25 cellular contexts compared by ENCODE assay signal in the genomic region with DNA sequence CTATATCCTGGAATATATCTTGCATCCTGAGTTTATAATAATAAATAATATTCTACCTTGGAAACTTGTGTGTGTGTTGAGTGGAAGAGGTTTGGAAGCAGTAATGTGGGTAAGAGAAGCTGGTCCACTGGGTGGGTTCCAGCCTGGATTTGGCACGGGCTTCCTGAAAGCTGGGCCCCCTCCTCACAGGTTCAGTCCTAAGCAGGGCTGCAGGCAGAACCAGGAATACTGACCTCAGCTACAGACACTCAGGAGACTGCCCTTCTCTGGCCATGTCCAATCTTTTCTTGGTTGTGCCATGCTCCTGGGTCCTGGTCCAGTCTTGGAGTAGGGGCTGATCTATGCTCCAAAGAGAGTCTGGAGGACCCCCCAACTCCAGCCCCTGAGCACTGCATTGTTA. TPM values are rescaled to one million over a fixed set of nuclear protein-coding genes. Genes with fewer than 3 reads are reported as not detected.
DNase-seq lines count a peak whose midpoint lies in the region; ATAC-seq, FAIRE-seq and TF ChIP-seq lines count a peak whose summit lies in the region.
"Had no signal": no experiment of that assay in that cellular context is flagged by ENCODE, and none has a peak within 500 bp of the region (broad histone marks: within the 10 kb centered on the region; RNA-seq: fewer than 3 reads in every experiment).

No MANE protein-coding gene starts in this region.

- H3K36me3 ChIP-seq in BLaER1 treated with 17β-estradiol and CSF1 and Interleukin-3, amounts not matched to agents 10 nM and 100 nM: peaks cover 25 to 48% (median 34%) of the 10 kb centered on the region in 11 experiments
- H3K36me3 ChIP-seq in lung (ENCODE audit: control insufficient read depth in 2 of 2, insufficient read depth in 2 of 2, low read length in 2 of 2): peaks cover 0 to 16% of the 10 kb centered on the region in 2 donors
- no peaks in the 10 kb centered on the region for H3K36me3 ChIP-seq in testis (ENCODE audit: low read depth, missing control alignments)
- H3K36me3 ChIP-seq: BE2C had no signal

- no peaks in the 10 kb centered on the region for H3K27me3 ChIP-seq in BLaER1 treated with 17β-estradiol and CSF1 and Interleukin-3, amounts not matched to agents 10 nM and 100 nM
- H3K27me3 ChIP-seq in lung (ENCODE audit: control insufficient read depth, insufficient read depth) (no peaks in the 10 kb centered on the region), testis (no peaks in the 10 kb centered on the region)
- H3K27me3 ChIP-seq: BE2C, SJSA1 had no signal

- H3K27ac ChIP-seq in BLaER1 treated with 17β-estradiol and CSF1 and Interleukin-3, amounts not matched to agents 10 nM and 100 nM: peak overlapping the region in 3 of 11 experiments; percentile 37 to 57 (median 54); a peak in 5 of 22 replicates
- H3K27ac ChIP-seq in lung (ENCODE audit: low read depth in 1 of 2, low read length in 1 of 2): no peak overlapping the region
- no peak overlapping the region for H3K27ac ChIP-seq in testis
- H3K27ac ChIP-seq: KMS-11, SJSA1 had no signal

- 0 out of 2 replicates have a peak, but pooled peaks have one; percentile 19 for TF ChIP-seq POLR2A in GM12892 (IDR thresholded peaks at IDR 0.05; ENCODE audit: low read depth, low read length)
- no peak for TF ChIP-seq POLR2A in testis (IDR thresholded peaks at IDR 0.05)

- FAIRE-seq in GM12892 (lab: Jason Lieb, UNC): no peak
- FAIRE-seq: D721Med, G401.6, GM12878, GM19239, H1 had no signal

- H4K20me1 ChIP-seq in BLaER1 treated with 17β-estradiol and CSF1 and Interleukin-3, amounts not matched to agents 10 nM and 100 nM: peaks cover 17 to 41% (median 32%) of the 10 kb centered on the region in 11 experiments; a peak in 21 of 22 replicates

- intact Hi-C loops in testis (cut with DNase I; ENCODE audit: low total_unique reads): no loop called here

- ATAC-seq in lung (ENCODE audit: insufficient read depth, low FRiP score) (no peak), GM18517 (IDR thresholded peaks at IDR 0.05; ENCODE audit: unreplicated experiment) (no peak)
- ATAC-seq: GM12878, PC-3 had no signal

- H3K4me2 ChIP-seq in BLaER1 treated with 17β-estradiol and CSF1 and Interleukin-3, amounts not matched to agents 10 nM and 100 nM: peak overlapping the region; percentile 64 to 99 (median 97)
- H3K4me2 ChIP-seq: KMS-11 had no signal

- DNase-seq in GM12892 (ENCODE audit: insufficient read length) (no peak), lung (ENCODE audit: low spot score) (peak; percentile 7), testis (peak; percentile 6), GM03348 (ENCODE audit: low spot score) (no peak), DMS114 treated with DMSO at 0.1 percent for 48 hours (lab: John Stamatoyannopoulos, UW; ENCODE audit: unreplicated experiment) (no peak)
- DNase-seq: BE2C; CD4-positive, alpha-beta T cell; HCEC 1CT; IMR-90; MM.1S; NCI-H2029; NCI-H446; NCI-H526; NCI-H82; NK-92 treated with Interleukin-12 subunit alpha and Interleukin-12 subunit beta, amount 100 ng/mL, for 24 hours; PC-3 had no signal

- no peak overlapping the region for H3K4me3 ChIP-seq in BLaER1 treated with 17β-estradiol and CSF1 and Interleukin-3, amounts not matched to agents 10 nM and 100 nM
- H3K4me3 ChIP-seq in lung (no peak overlapping the region), testis (no peak overlapping the region)
- H3K4me3 ChIP-seq: GM12878, SJSA1 had no signal

- WGBS in lung, 2 donors: 96 to 100% methylated on average over 1 of the region's 1 CpG
- WGBS in testis, 2 donors: 89 to 92% methylated on average over 1 of the region's 1 CpG

- no peak for TF ChIP-seq CTCF in lung (IDR thresholded peaks at IDR 0.05; ENCODE audit: control extremely low read depth, extremely low read depth)
- no peak for TF ChIP-seq CTCF in testis (IDR thresholded peaks at IDR 0.05)

- peak overlapping the region in 3 of 11 experiments; percentile 33 to 66 (median 34); a peak in 1 of 22 replicates for H3K9ac ChIP-seq in BLaER1 treated with 17β-estradiol and CSF1 and Interleukin-3, amounts not matched to agents 10 nM and 100 nM
- H3K9ac ChIP-seq: KMS-11 had no signal

- peaks cover 59 to 83% (median 65%) of the 10 kb centered on the region in 10 experiments for H3K4me1 ChIP-seq in BLaER1 treated with 17β-estradiol and CSF1 and Interleukin-3, amounts not matched to agents 10 nM and 100 nM
- peaks cover 0 to 23% of the 10 kb centered on the region in 2 donors for H3K4me1 ChIP-seq in lung (ENCODE audit: control insufficient read depth in 2 of 2, insufficient read depth in 2 of 2, low read length in 2 of 2)
- H3K4me1 ChIP-seq in testis: peaks cover 10% of the 10 kb centered on the region
- H3K4me1 ChIP-seq: BE2C had no signal

- peaks cover 19 to 38% (median 32%) of the 10 kb centered on the region in 11 experiments; a peak in 21 of 22 replicates for H3K9me3 ChIP-seq in BLaER1 treated with 17β-estradiol and CSF1 and Interleukin-3, amounts not matched to agents 10 nM and 100 nM (replicated peaks in 1 of 11)
- H3K9me3 ChIP-seq in lung (ENCODE audit: control insufficient read depth in 2 of 2, insufficient read depth in 1 of 2, low read length in 1 of 2): no peaks in the 10 kb centered on the region
- H3K9me3 ChIP-seq in testis: no peaks in the 10 kb centered on the region
- H3K9me3 ChIP-seq: BE2C, SJSA1 had no signal

RNA-seq across cellular contexts. Expression of a gene that starts 4.5 kb away (rescaled TPM):
- polyA plus RNA-seq in GM12892 (2012; ENCODE audit: missing spikeins): 28.8 TPM
- total RNA-seq in lung: 10 to 100 TPM; 35.4 to 85.3 TPM
- polyA plus RNA-seq in lung: 100 to 1,000 TPM in 1 of 2 donors, 10 to 100 TPM in 1; 32.5 to 145 TPM
- total RNA-seq in testis: 10 to 100 TPM; 18.7 to 22.3 TPM
- 30.1 TPM for polyA plus RNA-seq in testis (ENCODE audit: insufficient read depth, low read depth, low replicate concordance)

RNA-seq across cellular contexts. Expression of a gene that starts 6.0 kb away (rescaled TPM):
- polyA plus RNA-seq in GM12892 (2012; ENCODE audit: missing spikeins): 40.3 TPM
- total RNA-seq in lung: 100 to 1,000 TPM in 1 of 2 donors, 10 to 100 TPM in 1; 50.1 to 112 TPM
- 10 to 100 TPM; 83.9 to 94.2 TPM for polyA plus RNA-seq in lung
- 10 to 100 TPM; 58.3 to 60.9 TPM for total RNA-seq in testis
- polyA plus RNA-seq in testis (ENCODE audit: insufficient read depth, low read depth, low replicate concordance): 50.7 TPM

RNA-seq across cellular contexts. Expression of a gene that starts 22.4 kb away (rescaled TPM):
- polyA plus RNA-seq in GM12892 (2012; ENCODE audit: missing spikeins): 39.0 TPM
- 10 to 100 TPM; 28.8 to 38.9 TPM for total RNA-seq in lung
- 10 to 100 TPM; 11.9 to 21.0 TPM for polyA plus RNA-seq in lung
- total RNA-seq in testis: 10 to 100 TPM; 39.7 to 48.7 TPM
- 26.0 TPM for polyA plus RNA-seq in testis (ENCODE audit: insufficient read depth, low read depth, low replicate concordance)

Comparison
In these comparisons a context has a peak if more than half of its experiments do, and no peak if none do; other contexts are left out.
1. DNase-seq: peak in lung (single experiment) and testis (single experiment); none in GM12892 (single experiment), GM03348 (single experiment) and DMS114 treated with DMSO at 0.1 percent for 48 hours (single experiment).